In genomic region chr12:47965581-47965980, GRCh38 we compare ENCODE assay signal across 21 cellular contexts. TPM values are rescaled to one million over a fixed set of nuclear protein-coding genes. Genes with fewer than 3 reads are reported as not detected.
DNase-seq lines count a peak whose midpoint lies in the region; ATAC-seq and TF ChIP-seq lines count a peak whose summit lies in the region.
"Had no signal": no experiment of that assay in that cellular context is flagged by ENCODE, and none has a peak within 500 bp of the region (broad histone marks: within the 10 kb centered on the region; RNA-seq: fewer than 3 reads in every experiment).

No MANE protein-coding gene starts in this region.

- TF ChIP-seq POLR2A in esophagus muscularis mucosa (IDR thresholded peaks at IDR 0.05; ENCODE audit: low read depth), result no peak

- H3K36me3 Mint-ChIP-seq in activated CD4-positive, alpha-beta T cell treated with anti-CD3 and anti-CD28 coated beads, Interleukin-2, amount 10 ng/mL, durations not matched to agents 24 days and 14 days (ENCODE audit: low read depth), result peaks cover 42% of the 10 kb centered on the region
- peaks cover 42% of the 10 kb centered on the region for H3K36me3 Mint-ChIP-seq in activated CD4-positive, alpha-beta T cell treated with anti-CD3 and anti-CD28 coated beads, Interleukin-2, amount 10 ng/mL, durations not matched to agents 7 days and 5 days (ENCODE audit: low read depth)
- H3K36me3 Mint-ChIP-seq in activated naive CD8-positive, alpha-beta T cell treated with anti-CD3 and anti-CD28 coated beads, Interleukin-2, amount 10 ng/mL, durations not matched to agents 7 days and 5 days, result peaks cover 30% of the 10 kb centered on the region
- no peaks in the 10 kb centered on the region for H3K36me3 Mint-ChIP-seq in natural killer cell
- H3K36me3 Mint-ChIP-seq: IgD-negative memory B cell had no signal

- intact Hi-C loops in activated CD4-positive, alpha-beta T cell treated with anti-CD3 and anti-CD28 coated beads, Interleukin-2, amount 10 ng/mL, durations not matched to agents 24 days and 14 days (cut with micrococcal nuclease), result loop anchor here (10.0 kb wide), 1 partner anchor 251 kb away; no protein-coding TSS in a partner anchor
- intact Hi-C loops in natural killer cell (cut with micrococcal nuclease) (no loop called here), esophagus muscularis mucosa (cut with DNase I) (loop anchor here (10.0 kb wide), 1 partner anchor 251 kb away; no protein-coding TSS in a partner anchor)

- no peak overlapping the region for H3K27ac Mint-ChIP-seq in activated CD4-positive, alpha-beta T cell treated with anti-CD3 and anti-CD28 coated beads, Interleukin-2, amount 10 ng/mL, durations not matched to agents 24 days and 14 days
- H3K27ac Mint-ChIP-seq in activated CD4-positive, alpha-beta T cell treated with anti-CD3 and anti-CD28 coated beads, Interleukin-2, amount 10 ng/mL, durations not matched to agents 7 days and 5 days, result no peak overlapping the region
- no peak overlapping the region for H3K27ac Mint-ChIP-seq in activated naive CD8-positive, alpha-beta T cell treated with anti-CD3 and anti-CD28 coated beads, Interleukin-2, amount 10 ng/mL, durations not matched to agents 7 days and 5 days
- no peak overlapping the region for H3K27ac Mint-ChIP-seq in natural killer cell
- H3K27ac Mint-ChIP-seq: memory B cell had no signal

- ATAC-seq in DND-41 (ENCODE audit: insufficient read depth, low read depth), result no peak
- ATAC-seq in activated naive CD8-positive, alpha-beta T cell treated with anti-CD3 and anti-CD28 coated beads, Interleukin-2, amount 10 ng/mL, durations not matched to agents 7 days and 5 days (ENCODE audit: low read depth), result no peak
- no peak for ATAC-seq in natural killer cell

- H3K27me3 ChIP-seq in DND-41 (ENCODE audit: insufficient read depth, low read length, poor library complexity) (peaks cover 3% of the 10 kb centered on the region), esophagus muscularis mucosa (no peaks in the 10 kb centered on the region)
- H3K27me3 ChIP-seq: upper lobe of left lung had no signal

- POLR2A ChIA-PET in activated CD4-positive, alpha-beta T cell treated with anti-CD3 and anti-CD28 coated beads, Interleukin-2, amount 10 ng/mL, durations not matched to agents 7 days and 5 days (lab: Charles Lee), result no interaction called here
- POLR2A ChIA-PET in activated naive CD8-positive, alpha-beta T cell treated with anti-CD3 and anti-CD28 coated beads, Interleukin-2, amount 10 ng/mL, durations not matched to agents 7 days and 5 days (lab: Charles Lee), result no interaction called here

- CTCF ChIA-PET in activated CD4-positive, alpha-beta T cell treated with anti-CD3 and anti-CD28 coated beads, Interleukin-2, amount 10 ng/mL, durations not matched to agents 7 days and 5 days (lab: Charles Lee), result interaction anchor here (1.0 to 1.7 kb wide), 3 partner anchors 8 to 60 kb away, joined by 3 to 6 read pairs (median 5); partner anchors contain the start of gene VDR

- H3K4me3 ChIP-seq in DND-41 (ENCODE audit: low read depth in 1 of 2, low read length in 2 of 2) (0 out of 4 replicates have a peak overlapping the region, but pooled peaks of 1 of the 2 experiments have one; percentile 89), esophagus muscularis mucosa (no peak overlapping the region)
- H3K4me3 ChIP-seq: cardiac muscle cell, upper lobe of left lung had no signal

- H3K79me2 ChIP-seq in DND-41 (ENCODE audit: insufficient read depth, low read length), result peaks cover 26% of the 10 kb centered on the region

- H4K20me1 ChIP-seq in DND-41 (ENCODE audit: insufficient read depth, low read length), result peaks cover 18% of the 10 kb centered on the region; the same call in 1 of the 2 replicates

- no peaks in the 10 kb centered on the region for H3K9me3 Mint-ChIP-seq in activated CD4-positive, alpha-beta T cell treated with anti-CD3 and anti-CD28 coated beads, Interleukin-2, amount 10 ng/mL, durations not matched to agents 24 days and 14 days
- no peaks in the 10 kb centered on the region for H3K9me3 Mint-ChIP-seq in activated CD4-positive, alpha-beta T cell treated with anti-CD3 and anti-CD28 coated beads, Interleukin-2, amount 10 ng/mL, durations not matched to agents 7 days and 5 days
- H3K9me3 Mint-ChIP-seq in activated naive CD8-positive, alpha-beta T cell treated with anti-CD3 and anti-CD28 coated beads, Interleukin-2, amount 10 ng/mL, durations not matched to agents 7 days and 5 days, result no peaks in the 10 kb centered on the region
- no peaks in the 10 kb centered on the region for H3K9me3 Mint-ChIP-seq in natural killer cell
- H3K9me3 Mint-ChIP-seq: IgD-negative memory B cell, memory B cell had no signal

- peaks cover 33% of the 10 kb centered on the region for H3K4me1 Mint-ChIP-seq in activated CD4-positive, alpha-beta T cell treated with anti-CD3 and anti-CD28 coated beads, Interleukin-2, amount 10 ng/mL, durations not matched to agents 24 days and 14 days
- peaks cover 38% of the 10 kb centered on the region for H3K4me1 Mint-ChIP-seq in activated CD4-positive, alpha-beta T cell treated with anti-CD3 and anti-CD28 coated beads, Interleukin-2, amount 10 ng/mL, durations not matched to agents 7 days and 5 days
- peaks cover 25% of the 10 kb centered on the region for H3K4me1 Mint-ChIP-seq in activated naive CD8-positive, alpha-beta T cell treated with anti-CD3 and anti-CD28 coated beads, Interleukin-2, amount 10 ng/mL, durations not matched to agents 7 days and 5 days
- peaks cover 23 to 41% of the 10 kb centered on the region in 2 donors for H3K4me1 Mint-ChIP-seq in natural killer cell

- no peak overlapping the region for H2AFZ ChIP-seq in DND-41 (ENCODE audit: low read depth, low read length)

- H3K27ac ChIP-seq in DND-41 (ENCODE audit: low read length) (no peak overlapping the region), esophagus muscularis mucosa (replicated peaks in 1 of 4) (no peak overlapping the region)
- H3K27ac ChIP-seq: cardiac muscle cell, neutrophil, upper lobe of left lung had no signal

- H3K4me2 ChIP-seq in DND-41 (ENCODE audit: insufficient read depth, low read length), result peak overlapping the region; percentile 95

- H3K9me3 ChIP-seq in DND-41 (ENCODE audit: insufficient read depth, low read length, severe bottlenecking), result no peaks in the 10 kb centered on the region
- H3K9me3 ChIP-seq in esophagus muscularis mucosa, result no peaks in the 10 kb centered on the region
- H3K9me3 ChIP-seq: neutrophil, upper lobe of left lung had no signal

- WGBS in esophagus muscularis mucosa, result 93% methylated on average over 3 of the region's 3 CpGs

- H3K36me3 ChIP-seq in DND-41 (ENCODE audit: insufficient read depth, low read length) (peaks cover 56% of the 10 kb centered on the region), esophagus muscularis mucosa (peaks cover 0 to 45% (median 22%) of the 10 kb centered on the region in 4 donors)
- H3K36me3 ChIP-seq: cardiac muscle cell had no signal

- peak overlapping the region; percentile 57 for H3K4me3 Mint-ChIP-seq in activated CD4-positive, alpha-beta T cell treated with anti-CD3 and anti-CD28 coated beads, Interleukin-2, amount 10 ng/mL, durations not matched to agents 24 days and 14 days
- H3K4me3 Mint-ChIP-seq in activated CD4-positive, alpha-beta T cell treated with anti-CD3 and anti-CD28 coated beads, Interleukin-2, amount 10 ng/mL, durations not matched to agents 7 days and 5 days, result no peak overlapping the region
- H3K4me3 Mint-ChIP-seq in activated naive CD8-positive, alpha-beta T cell treated with anti-CD3 and anti-CD28 coated beads, Interleukin-2, amount 10 ng/mL, durations not matched to agents 7 days and 5 days, result peak overlapping the region; percentile 50
- H3K4me3 Mint-ChIP-seq in natural killer cell, result peak overlapping the region; percentile 47
- H3K4me3 Mint-ChIP-seq: memory B cell had no signal

- peak overlapping the region; percentile 84; the same call in 1 of the 2 replicates for H3K9ac ChIP-seq in DND-41 (ENCODE audit: low read depth, low read length)

- no peak for TF ChIP-seq EP300 in esophagus muscularis mucosa (IDR thresholded peaks at IDR 0.05)

- DNase-seq in activated CD4-positive, alpha-beta T cell treated with anti-CD3 and anti-CD28 coated beads, Interleukin-2, amount 10 ng/mL, durations not matched to agents 24 days and 14 days, result no peak
- no peak for DNase-seq in activated CD4-positive, alpha-beta T cell treated with anti-CD3 and anti-CD28 coated beads, Interleukin-2, amount 10 ng/mL, durations not matched to agents 7 days and 5 days
- DNase-seq in DND-41 (no peak), natural killer cell (no peak), DMS53 (lab: John Stamatoyannopoulos, UW) (no peak), esophagus muscularis mucosa (ENCODE audit: extremely low spot score) (no peak), RKO (ENCODE audit: low spot score) (no peak)
- DNase-seq in activated naive CD8-positive, alpha-beta T cell treated with anti-CD3 and anti-CD28 coated beads, Interleukin-2, amount 10 ng/mL, durations not matched to agents 7 days and 5 days, result no peak
- DNase-seq: activated CD4-positive, CD25-positive, alpha-beta regulatory T cell; EL; NCI-H187 treated with DMSO at 0.1 percent for 48 hours; NK-92 treated with Interleukin-12 subunit alpha and Interleukin-12 subunit beta, amount 100 ng/mL, for 24 hours; Right ventricle myocardium superior; stimulated activated CD4-positive, alpha-beta T cell treated with anti-CD3 and anti-CD28 coated beads, Interleukin-15, amount 100 ng/mL, for 24 hours; stimulated activated naive CD4-positive, alpha-beta T cell treated with Interleukin-2 at 50 U/mL for 16 hours; upper lobe of left lung had no signal

- H3K4me1 ChIP-seq in DND-41 (ENCODE audit: insufficient read depth, low read length), result peaks cover 32% of the 10 kb centered on the region
- H3K4me1 ChIP-seq in esophagus muscularis mucosa, result peaks cover 19 to 26% (median 21%) of the 10 kb centered on the region in 4 donors

- peaks cover 17% of the 10 kb centered on the region for H3K27me3 Mint-ChIP-seq in activated CD4-positive, alpha-beta T cell treated with anti-CD3 and anti-CD28 coated beads, Interleukin-2, amount 10 ng/mL, durations not matched to agents 24 days and 14 days
- peaks cover 15% of the 10 kb centered on the region for H3K27me3 Mint-ChIP-seq in activated CD4-positive, alpha-beta T cell treated with anti-CD3 and anti-CD28 coated beads, Interleukin-2, amount 10 ng/mL, durations not matched to agents 7 days and 5 days
- H3K27me3 Mint-ChIP-seq in activated naive CD8-positive, alpha-beta T cell treated with anti-CD3 and anti-CD28 coated beads, Interleukin-2, amount 10 ng/mL, durations not matched to agents 7 days and 5 days, result peaks cover 19% of the 10 kb centered on the region
- peaks cover 0 to 2% of the 10 kb centered on the region in 2 donors for H3K27me3 Mint-ChIP-seq in natural killer cell (ENCODE audit: low read depth in 2 of 2)

- TF ChIP-seq CTCF in DND-41 (IDR thresholded peaks at IDR 0.05; ENCODE audit: borderline replicate concordance, extremely low read depth, low read length, poor library complexity, severe bottlenecking) (no peak), natural killer cell (IDR thresholded peaks at IDR 0.05) (no peak), esophagus muscularis mucosa (IDR thresholded peaks at IDR 0.05) (no peak)

RNA-seq across cellular contexts. Expression of gene TMEM106C, which starts 2.2 kb away (rescaled TPM):
- total RNA-seq in activated CD4-positive, alpha-beta T cell treated with anti-CD3 and anti-CD28 coated beads, Interleukin-2, amount 10 ng/mL, durations not matched to agents 24 days and 14 days, result 155 and 162 TPM in 2 replicates
- total RNA-seq in activated CD4-positive, alpha-beta T cell treated with anti-CD3 and anti-CD28 coated beads, Interleukin-2, amount 10 ng/mL, durations not matched to agents 7 days and 5 days, result 100 to 1,000 TPM; 145 to 181 TPM
- total RNA-seq in activated naive CD8-positive, alpha-beta T cell treated with anti-CD3 and anti-CD28 coated beads, Interleukin-2, amount 10 ng/mL, durations not matched to agents 7 days and 5 days, result 100 to 1,000 TPM; 111 to 115 TPM
- total RNA-seq in natural killer cell (10 to 100 TPM; 19.1 to 26.2 (median 22.5) TPM), esophagus muscularis mucosa (10 to 100 TPM; 68.6 to 98.8 (median 72.0) TPM)

RNA-seq across cellular contexts. Expression of gene COL2A1, which starts 38.7 kb away (rescaled TPM):
- total RNA-seq in activated CD4-positive, alpha-beta T cell treated with anti-CD3 and anti-CD28 coated beads, Interleukin-2, amount 10 ng/mL, durations not matched to agents 24 days and 14 days, result 0.07 TPM in 1 of 2 replicates, not detected in the other
- not detected for total RNA-seq in activated CD4-positive, alpha-beta T cell treated with anti-CD3 and anti-CD28 coated beads, Interleukin-2, amount 10 ng/mL, durations not matched to agents 7 days and 5 days
- total RNA-seq in activated naive CD8-positive, alpha-beta T cell treated with anti-CD3 and anti-CD28 coated beads, Interleukin-2, amount 10 ng/mL, durations not matched to agents 7 days and 5 days, result not detected
- total RNA-seq in natural killer cell, result not detected
- total RNA-seq in esophagus muscularis mucosa, result not detected
- total RNA-seq: Right ventricle myocardium superior; T-helper 1 cell treated with Interleukin-12 subunit alpha and Interleukin-12 subunit beta and Interleukin-4 antibody, amounts not matched to agents 30 ng/mL and 1 ng/mL, for 36 hours had no signal
